ENCODE assay signal across 17 cellular contexts in the genomic region with DNA sequence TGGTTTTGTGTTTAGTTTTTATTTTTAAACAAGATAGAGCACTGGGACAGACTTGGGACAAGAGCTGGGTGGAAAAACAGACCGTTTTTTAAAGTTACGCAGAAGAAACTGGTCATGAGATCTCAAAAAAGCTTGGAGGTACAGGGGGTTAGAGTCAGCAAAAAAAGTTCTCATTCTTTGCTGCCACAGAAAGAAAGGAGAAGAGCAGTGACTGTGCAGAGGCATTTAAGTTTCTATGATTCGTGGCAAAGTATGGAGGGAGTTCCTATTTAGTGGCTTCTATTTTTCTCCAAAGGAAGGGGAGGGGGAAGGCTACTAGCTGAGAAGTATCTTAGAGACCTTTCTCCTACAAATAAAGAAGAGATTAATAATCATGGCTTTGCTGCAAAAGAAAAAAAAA.
"Had no signal": no experiment of that assay in that cellular context is flagged by ENCODE, and none has a peak within 500 bp of the region (broad histone marks: within the 10 kb centered on the region; RNA-seq: fewer than 3 reads in every experiment).

No MANE protein-coding gene starts in this region.

- H3K9me3 ChIP-seq: pancreas had no signal

- H3K4me1 Mint-ChIP-seq: activated CD8-positive, alpha-beta memory T cell treated with anti-CD3 and anti-CD28 coated beads, Interleukin-2, amount 10 ng/mL, durations not matched to agents 7 days and 5 days; immature natural killer cell; neural crest cell had no signal

- H3K4me3 ChIP-seq: pancreas had no signal

- H3K27me3 ChIP-seq: brain microvascular endothelial cell, pancreas had no signal

- H3K27me3 Mint-ChIP-seq: activated CD8-positive, alpha-beta memory T cell treated with anti-CD3 and anti-CD28 coated beads, Interleukin-2, amount 10 ng/mL, durations not matched to agents 7 days and 5 days; activated T-cell treated with anti-CD3 and anti-CD28 coated beads, Interleukin-2, amount 50 U/mL, for 24 hours; stimulated activated naive B cell treated with anti-CD40 and anti-IgM and Interleukin-4, amounts not matched to agents 10 μg/mL and 1 μg/mL and 100 μg/mL, for 72 hours; type B pancreatic cell had no signal

- H3K36me3 ChIP-seq: brain microvascular endothelial cell had no signal

- ATAC-seq: activated CD8-positive, alpha-beta memory T cell treated with anti-CD3 and anti-CD28 coated beads, Interleukin-2, amount 10 ng/mL, durations not matched to agents 7 days and 5 days; activated naive CD4-positive, alpha-beta T cell treated with anti-CD3 and anti-CD28 coated beads, Interleukin-2, amount 50 U/mL, for 72 hours; stimulated activated naive B cell treated with anti-CD40 and anti-IgM and Interleukin-4, amounts not matched to agents 10 μg/mL and 1 μg/mL and 100 μg/mL, for 72 hours had no signal

- H3K9me3 Mint-ChIP-seq: activated naive CD4-positive, alpha-beta T cell treated with anti-CD3 and anti-CD28 coated beads, Interleukin-2, amount 50 U/mL, for 72 hours; activated T-cell treated with anti-CD3 and anti-CD28 coated beads, Interleukin-2, amount 50 U/mL, for 24 hours; immature natural killer cell; neural crest cell; stimulated activated naive B cell treated with anti-CD40 and anti-IgM and Interleukin-4, amounts not matched to agents 10 μg/mL and 1 μg/mL and 100 μg/mL, for 72 hours; type B pancreatic cell had no signal

- DNase-seq: activated CD4-positive, alpha-beta T cell treated with anti-CD3 and anti-CD28 coated beads, Interleukin-2, amount 50 U/mL, for 48 hours; activated CD4-positive, CD25-positive, alpha-beta regulatory T cell treated with anti-CD3 and anti-CD28 coated beads, Interleukin-2, amount 50 U/mL, for 72 hours; activated CD8-positive, alpha-beta memory T cell treated with anti-CD3 and anti-CD28 coated beads, Interleukin-2, amount 10 ng/mL, durations not matched to agents 7 days and 5 days; activated effector memory CD4-positive, alpha-beta T cell treated with anti-CD3 and anti-CD28 coated beads, Interleukin-2, amount 50 U/mL, for 16 hours; activated T-cell treated with anti-CD3 and anti-CD28 coated beads, Interleukin-2, amount 50 U/mL, for 24 hours; amniotic stem cell; brain microvascular endothelial cell; cerebellar nuclear complex; immature natural killer cell; left cardiac atrium; mesendoderm; pancreas; stimulated activated naive B cell treated with anti-CD40 and anti-IgM and Interleukin-4, amounts not matched to agents 10 μg/mL and 1 μg/mL and 100 μg/mL, for 72 hours; T-helper 2 cell had no signal

- H3K27ac Mint-ChIP-seq: activated CD8-positive, alpha-beta memory T cell treated with anti-CD3 and anti-CD28 coated beads, Interleukin-2, amount 10 ng/mL, durations not matched to agents 7 days and 5 days; activated naive CD4-positive, alpha-beta T cell treated with anti-CD3 and anti-CD28 coated beads, Interleukin-2, amount 50 U/mL, for 72 hours; activated T-cell treated with anti-CD3 and anti-CD28 coated beads, Interleukin-2, amount 50 U/mL, for 24 hours; immature natural killer cell; stimulated activated naive B cell treated with anti-CD40 and anti-IgM and Interleukin-4, amounts not matched to agents 10 μg/mL and 1 μg/mL and 100 μg/mL, for 72 hours; type B pancreatic cell had no signal

- H3K27ac ChIP-seq: brain microvascular endothelial cell, pancreas had no signal

- H3K36me3 Mint-ChIP-seq: activated naive CD4-positive, alpha-beta T cell treated with anti-CD3 and anti-CD28 coated beads, Interleukin-2, amount 50 U/mL, for 72 hours had no signal

- H3K4me3 Mint-ChIP-seq: activated CD8-positive, alpha-beta memory T cell treated with anti-CD3 and anti-CD28 coated beads, Interleukin-2, amount 10 ng/mL, durations not matched to agents 7 days and 5 days; activated T-cell treated with anti-CD3 and anti-CD28 coated beads, Interleukin-2, amount 50 U/mL, for 24 hours; immature natural killer cell; neural crest cell; stimulated activated naive B cell treated with anti-CD40 and anti-IgM and Interleukin-4, amounts not matched to agents 10 μg/mL and 1 μg/mL and 100 μg/mL, for 72 hours; type B pancreatic cell had no signal

- H3K4me1 ChIP-seq: pancreas had no signal
